1 cellular context compared by ENCODE assay signal in genomic region chr3:139677341-139678155, GRCh38.
TF ChIP-seq lines count a peak whose summit lies in the region.

Gene NMNAT3 (minus strand): TSS chr3:139677972. CDS start chr3:139627724, 50,248 bp downstream.

TF ChIP-seq in HepG2, 621 proteins besides CTCF, POLR2A, EP300 and RAD21 (continued from another document and continues in another):
- TF ChIP-seq, protein P1, sequence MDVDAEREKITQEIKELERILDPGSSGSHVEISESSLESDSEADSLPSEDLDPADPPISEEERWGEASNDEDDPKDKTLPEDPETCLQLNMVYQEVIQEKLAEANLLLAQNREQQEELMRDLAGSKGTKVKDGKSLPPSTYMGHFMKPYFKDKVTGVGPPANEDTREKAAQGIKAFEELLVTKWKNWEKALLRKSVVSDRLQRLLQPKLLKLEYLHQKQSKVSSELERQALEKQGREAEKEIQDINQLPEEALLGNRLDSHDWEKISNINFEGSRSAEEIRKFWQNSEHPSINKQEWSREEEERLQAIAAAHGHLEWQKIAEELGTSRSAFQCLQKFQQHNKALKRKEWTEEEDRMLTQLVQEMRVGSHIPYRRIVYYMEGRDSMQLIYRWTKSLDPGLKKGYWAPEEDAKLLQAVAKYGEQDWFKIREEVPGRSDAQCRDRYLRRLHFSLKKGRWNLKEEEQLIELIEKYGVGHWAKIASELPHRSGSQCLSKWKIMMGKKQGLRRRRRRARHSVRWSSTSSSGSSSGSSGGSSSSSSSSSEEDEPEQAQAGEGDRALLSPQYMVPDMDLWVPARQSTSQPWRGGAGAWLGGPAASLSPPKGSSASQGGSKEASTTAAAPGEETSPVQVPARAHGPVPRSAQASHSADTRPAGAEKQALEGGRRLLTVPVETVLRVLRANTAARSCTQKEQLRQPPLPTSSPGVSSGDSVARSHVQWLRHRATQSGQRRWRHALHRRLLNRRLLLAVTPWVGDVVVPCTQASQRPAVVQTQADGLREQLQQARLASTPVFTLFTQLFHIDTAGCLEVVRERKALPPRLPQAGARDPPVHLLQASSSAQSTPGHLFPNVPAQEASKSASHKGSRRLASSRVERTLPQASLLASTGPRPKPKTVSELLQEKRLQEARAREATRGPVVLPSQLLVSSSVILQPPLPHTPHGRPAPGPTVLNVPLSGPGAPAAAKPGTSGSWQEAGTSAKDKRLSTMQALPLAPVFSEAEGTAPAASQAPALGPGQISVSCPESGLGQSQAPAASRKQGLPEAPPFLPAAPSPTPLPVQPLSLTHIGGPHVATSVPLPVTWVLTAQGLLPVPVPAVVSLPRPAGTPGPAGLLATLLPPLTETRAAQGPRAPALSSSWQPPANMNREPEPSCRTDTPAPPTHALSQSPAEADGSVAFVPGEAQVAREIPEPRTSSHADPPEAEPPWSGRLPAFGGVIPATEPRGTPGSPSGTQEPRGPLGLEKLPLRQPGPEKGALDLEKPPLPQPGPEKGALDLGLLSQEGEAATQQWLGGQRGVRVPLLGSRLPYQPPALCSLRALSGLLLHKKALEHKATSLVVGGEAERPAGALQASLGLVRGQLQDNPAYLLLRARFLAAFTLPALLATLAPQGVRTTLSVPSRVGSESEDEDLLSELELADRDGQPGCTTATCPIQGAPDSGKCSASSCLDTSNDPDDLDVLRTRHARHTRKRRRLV (CRISPR knock-in tag; IDR thresholded peaks at IDR 0.05), result no peak
- TF ChIP-seq SP2 (CRISPR knock-in tag; IDR thresholded peaks at IDR 0.05), result no peak
- no peak for TF ChIP-seq ZSCAN20 (CRISPR knock-in tag; IDR thresholded peaks at IDR 0.05; ENCODE audit: borderline replicate concordance)
- no peak for TF ChIP-seq SRF (IDR thresholded peaks at IDR 0.05; ENCODE audit: low read depth, low read length)
- TF ChIP-seq KMT2B (CRISPR knock-in tag; IDR thresholded peaks at IDR 0.05), result peak; percentile 59; the same call in 1 of the 2 replicates
- TF ChIP-seq ZNF747 (CRISPR knock-in tag; IDR thresholded peaks at IDR 0.05; ENCODE audit: borderline replicate concordance), result peak; percentile 60; the same call in 1 of the 2 replicates
- TF ChIP-seq GLI4 (CRISPR knock-in tag; IDR thresholded peaks at IDR 0.05; ENCODE audit: borderline replicate concordance), result 0 out of 2 replicates have a peak, but pooled peaks have one; percentile 43
- TF ChIP-seq MAFK (conservative IDR thresholded peaks at IDR 0.05 in 1 of 2, IDR thresholded peaks at IDR 0.05 in 1 of 2; ENCODE audit: low read length in 2 of 2), result no peak
- TF ChIP-seq NCOR1 (IDR thresholded peaks at IDR 0.05; ENCODE audit: borderline replicate concordance, low read length), result peak; percentile 49; the same call in 1 of the 2 replicates
- no peak for TF ChIP-seq ZNF614 (CRISPR knock-in tag; IDR thresholded peaks at IDR 0.05; ENCODE audit: borderline replicate concordance)
- 0 out of 2 replicates have a peak, but pooled peaks have one; percentile 31 for TF ChIP-seq ZNF329 (CRISPR knock-in tag; IDR thresholded peaks at IDR 0.05; ENCODE audit: low read depth)
- no peak for TF ChIP-seq ZSCAN25 (CRISPR knock-in tag; IDR thresholded peaks at IDR 0.05)
- TF ChIP-seq ARHGAP35 (CRISPR knock-in tag; IDR thresholded peaks at IDR 0.05; ENCODE audit: borderline replicate concordance), result peak; percentile 38; the same call in 1 of the 2 replicates
- TF ChIP-seq, protein P2, sequence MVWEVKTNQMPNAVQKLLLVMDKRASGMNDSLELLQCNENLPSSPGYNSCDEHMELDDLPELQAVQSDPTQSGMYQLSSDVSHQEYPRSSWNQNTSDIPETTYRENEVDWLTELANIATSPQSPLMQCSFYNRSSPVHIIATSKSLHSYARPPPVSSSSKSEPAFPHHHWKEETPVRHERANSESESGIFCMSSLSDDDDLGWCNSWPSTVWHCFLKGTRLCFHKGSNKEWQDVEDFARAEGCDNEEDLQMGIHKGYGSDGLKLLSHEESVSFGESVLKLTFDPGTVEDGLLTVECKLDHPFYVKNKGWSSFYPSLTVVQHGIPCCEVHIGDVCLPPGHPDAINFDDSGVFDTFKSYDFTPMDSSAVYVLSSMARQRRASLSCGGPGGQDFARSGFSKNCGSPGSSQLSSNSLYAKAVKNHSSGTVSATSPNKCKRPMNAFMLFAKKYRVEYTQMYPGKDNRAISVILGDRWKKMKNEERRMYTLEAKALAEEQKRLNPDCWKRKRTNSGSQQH (CRISPR knock-in tag; IDR thresholded peaks at IDR 0.05; ENCODE audit: low read depth), result no peak
- TF ChIP-seq TBP (CRISPR knock-in tag; IDR thresholded peaks at IDR 0.05), result no peak
- 0 out of 2 replicates have a peak, but pooled peaks have one; percentile 44 for TF ChIP-seq ZBTB7A (CRISPR knock-in tag; IDR thresholded peaks at IDR 0.05)
- TF ChIP-seq TBX2 (CRISPR knock-in tag; IDR thresholded peaks at IDR 0.05; ENCODE audit: borderline replicate concordance), result peak; percentile 69
- no peak for TF ChIP-seq NCOA5 (CRISPR knock-in tag; IDR thresholded peaks at IDR 0.05)
- TF ChIP-seq ZNF33B (CRISPR knock-in tag; IDR thresholded peaks at IDR 0.05), result peak; percentile 64; the same call in 1 of the 2 replicates
- 0 out of 2 replicates have a peak, but pooled peaks have one; percentile 63 for TF ChIP-seq DZIP1 (CRISPR knock-in tag; IDR thresholded peaks at IDR 0.05)
- peak; percentile 69 for TF ChIP-seq PHF21A (CRISPR knock-in tag; IDR thresholded peaks at IDR 0.05)
- TF ChIP-seq MTA1 (CRISPR knock-in tag; IDR thresholded peaks at IDR 0.05; ENCODE audit: borderline replicate concordance), result peak; percentile 80; the same call in 1 of the 2 replicates
- TF ChIP-seq ZFP37 (CRISPR knock-in tag; IDR thresholded peaks at IDR 0.05; ENCODE audit: borderline replicate concordance), result no peak
- no peak for TF ChIP-seq SMC3 (IDR thresholded peaks at IDR 0.05; ENCODE audit: low read length)
- TF ChIP-seq ZNF350 (CRISPR knock-in tag; IDR thresholded peaks at IDR 0.05; ENCODE audit: borderline replicate concordance, low read depth), result peak; percentile 75; the same call in 1 of the 2 replicates
- TF ChIP-seq HOXA3 (CRISPR knock-in tag; IDR thresholded peaks at IDR 0.05), result peak; percentile 20; the same call in 1 of the 2 replicates
- TF ChIP-seq BORCS8-MEF2B (CRISPR knock-in tag; IDR thresholded peaks at IDR 0.05), result peak; percentile 61; the same call in 1 of the 2 replicates
- TF ChIP-seq REPIN1 (CRISPR knock-in tag; IDR thresholded peaks at IDR 0.05; ENCODE audit: borderline replicate concordance, low read depth), result peak; percentile 75
- TF ChIP-seq SP140L (CRISPR knock-in tag; IDR thresholded peaks at IDR 0.05; ENCODE audit: borderline replicate concordance), result no peak
- TF ChIP-seq ZNF619 (CRISPR knock-in tag; IDR thresholded peaks at IDR 0.05), result peak; percentile 31; the same call in 1 of the 2 replicates
- TF ChIP-seq STAG1 (CRISPR knock-in tag; IDR thresholded peaks at IDR 0.05), result no peak
- TF ChIP-seq MTA3 (CRISPR knock-in tag; IDR thresholded peaks at IDR 0.05), result no peak
- no peak; the same call in 1 of the 2 replicates for TF ChIP-seq IRF9 (CRISPR knock-in tag; IDR thresholded peaks at IDR 0.05; ENCODE audit: borderline replicate concordance)
- TF ChIP-seq ARID3A (IDR thresholded peaks at IDR 0.05; ENCODE audit: low read depth, low read length), result no peak
- peak; percentile 50; the same call in 1 of the 2 replicates for TF ChIP-seq ZGPAT (CRISPR knock-in tag; IDR thresholded peaks at IDR 0.05)
- peak; percentile 55; the same call in 1 of the 2 replicates for TF ChIP-seq HDAC2 (CRISPR knock-in tag; IDR thresholded peaks at IDR 0.05)
- no peak for TF ChIP-seq CHCHD3 (CRISPR knock-in tag; IDR thresholded peaks at IDR 0.05)
- TF ChIP-seq MXD4 (CRISPR knock-in tag; IDR thresholded peaks at IDR 0.05), result peak; percentile 75
- no peak for TF ChIP-seq POLR2AphosphoS2 (IDR thresholded peaks at IDR 0.05; ENCODE audit: low read depth, low read length)
- TF ChIP-seq ZKSCAN5 (CRISPR knock-in tag; IDR thresholded peaks at IDR 0.05), result no peak
- no peak for TF ChIP-seq RFX1 (IDR thresholded peaks at IDR 0.05)
- no peak for TF ChIP-seq TBX3 (IDR thresholded peaks at IDR 0.05; ENCODE audit: borderline replicate concordance)
- TF ChIP-seq BRCA1 (CRISPR knock-in tag; IDR thresholded peaks at IDR 0.05), result no peak
- TF ChIP-seq NKX3-1 (CRISPR knock-in tag; IDR thresholded peaks at IDR 0.05), result no peak
- TF ChIP-seq IRX3 (CRISPR knock-in tag; IDR thresholded peaks at IDR 0.05; ENCODE audit: borderline replicate concordance, low read depth), result no peak
- TF ChIP-seq, protein P3, sequence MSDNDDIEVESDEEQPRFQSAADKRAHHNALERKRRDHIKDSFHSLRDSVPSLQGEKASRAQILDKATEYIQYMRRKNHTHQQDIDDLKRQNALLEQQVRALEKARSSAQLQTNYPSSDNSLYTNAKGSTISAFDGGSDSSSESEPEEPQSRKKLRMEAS (IDR thresholded peaks at IDR 0.05), result peak; percentile 69
- TF ChIP-seq CENPT (CRISPR knock-in tag; IDR thresholded peaks at IDR 0.05; ENCODE audit: low read depth), result no peak
- no peak for TF ChIP-seq JUN (CRISPR knock-in tag; IDR thresholded peaks at IDR 0.05)
- no peak for TF ChIP-seq TOE1 (CRISPR knock-in tag; IDR thresholded peaks at IDR 0.05)
- TF ChIP-seq U2AF1 (optimal IDR thresholded peaks at IDR 0.05; ENCODE audit: low read depth, low read length), result no peak
- no peak for TF ChIP-seq ZNF790 (CRISPR knock-in tag; IDR thresholded peaks at IDR 0.05; ENCODE audit: borderline replicate concordance)
- peak; percentile 83 for TF ChIP-seq ZNF564 (CRISPR knock-in tag; IDR thresholded peaks at IDR 0.05)
- TF ChIP-seq JARID2 (CRISPR knock-in tag; IDR thresholded peaks at IDR 0.05; ENCODE audit: insufficient replicate concordance), result peak; percentile 68
- TF ChIP-seq KAT7 (CRISPR knock-in tag; IDR thresholded peaks at IDR 0.05; ENCODE audit: borderline replicate concordance), result no peak
- 0 out of 2 replicates have a peak, but pooled peaks have one; percentile 1 for TF ChIP-seq FOXA3 (CRISPR knock-in tag; IDR thresholded peaks at IDR 0.05)
- no peak for TF ChIP-seq ZFYVE20 (CRISPR knock-in tag; IDR thresholded peaks at IDR 0.05; ENCODE audit: borderline replicate concordance, low read depth)
- peak; percentile 43; the same call in 1 of the 2 replicates for TF ChIP-seq ZNF431 (CRISPR knock-in tag; IDR thresholded peaks at IDR 0.05; ENCODE audit: borderline replicate concordance, low read depth)
- peak; percentile 70; the same call in 1 of the 2 replicates for TF ChIP-seq ARID2 (CRISPR knock-in tag; IDR thresholded peaks at IDR 0.05; ENCODE audit: borderline replicate concordance)
- 0 out of 2 replicates have a peak, but pooled peaks have one; percentile 58 for TF ChIP-seq MYNN (CRISPR knock-in tag; IDR thresholded peaks at IDR 0.05; ENCODE audit: low read depth)
- peak; percentile 76 for TF ChIP-seq ZMYM2 (CRISPR knock-in tag; IDR thresholded peaks at IDR 0.05)
